ENCODE assay signal across 9 cellular contexts in genomic region chr2:218229851-218230250, GRCh38. TPM values are rescaled to one million over a fixed set of nuclear protein-coding genes. Genes with fewer than 3 reads are reported as not detected.
DNase-seq lines count a peak whose midpoint lies in the region; ATAC-seq, FAIRE-seq and TF ChIP-seq lines count a peak whose summit lies in the region.
"Had no signal": no experiment of that assay in that cellular context is flagged by ENCODE, and none has a peak within 500 bp of the region (broad histone marks: within the 10 kb centered on the region; RNA-seq: fewer than 3 reads in every experiment).

No MANE protein-coding gene starts in this region.

- H3K9me3 ChIP-seq in thoracic aorta: no peaks in the 10 kb centered on the region
- H3K9me3 ChIP-seq in pancreas: no peaks in the 10 kb centered on the region

- H3K36me3 Mint-ChIP-seq in T-helper 2 cell treated with Interferon-gamma antibody and Interleukin-4, amounts not matched to agents 5 μg/mL and 100 μg/mL, for 36 hours (ENCODE audit: low read depth): peaks cover 88% of the 10 kb centered on the region

- no peak for FAIRE-seq in pancreas (lab: Jason Lieb, UNC)

- peak overlapping the region; percentile 82 for H3K27ac Mint-ChIP-seq in T-helper 2 cell treated with Interferon-gamma antibody and Interleukin-4, amounts not matched to agents 5 μg/mL and 100 μg/mL, for 36 hours

- H3K4me1 ChIP-seq in thoracic aorta (ENCODE audit: control insufficient read depth in 1 of 2, low read depth in 2 of 2) (peaks cover 39 to 65% of the 10 kb centered on the region in 2 donors), pancreas (peaks cover 10 to 52% (median 24%) of the 10 kb centered on the region in 3 donors)

- peaks cover 61% of the 10 kb centered on the region for H3K4me1 Mint-ChIP-seq in T-helper 2 cell treated with Interferon-gamma antibody and Interleukin-4, amounts not matched to agents 5 μg/mL and 100 μg/mL, for 36 hours (ENCODE audit: low read depth)

- TF ChIP-seq CTCF in thoracic aorta (IDR thresholded peaks at IDR 0.05) (no peak), pancreas (IDR thresholded peaks at IDR 0.05) (no peak)

- intact Hi-C loops in pancreas (cut with DNase I): no loop called here

- WGBS in pancreas, 2 donors: 65 to 87% methylated on average over 4 of the region's 4 CpGs

- H3K27me3 Mint-ChIP-seq in T-helper 2 cell treated with Interferon-gamma antibody and Interleukin-4, amounts not matched to agents 5 μg/mL and 100 μg/mL, for 36 hours (ENCODE audit: low read depth): no peaks in the 10 kb centered on the region

- H3K4me3 ChIP-seq in thoracic aorta (peak overlapping the region; percentile 6), pancreas (no peak overlapping the region)

- H3K27me3 ChIP-seq in thoracic aorta (replicated peaks; ENCODE audit: insufficient read depth) (no peaks in the 10 kb centered on the region), pancreas (no peaks in the 10 kb centered on the region)

- peak overlapping the region; percentile 74 for H3K4me3 Mint-ChIP-seq in T-helper 2 cell treated with Interferon-gamma antibody and Interleukin-4, amounts not matched to agents 5 μg/mL and 100 μg/mL, for 36 hours

- H3K9me3 Mint-ChIP-seq in T-helper 2 cell treated with Interferon-gamma antibody and Interleukin-4, amounts not matched to agents 5 μg/mL and 100 μg/mL, for 36 hours: no peaks in the 10 kb centered on the region

- ATAC-seq in thoracic aorta (ENCODE audit: insufficient number of reproducible peaks, low FRiP score, low read depth) (no peak), GM18520 (IDR thresholded peaks at IDR 0.05; ENCODE audit: unreplicated experiment) (no peak), pancreas (no peak)

- peaks cover 21% of the 10 kb centered on the region for H3K36me3 ChIP-seq in thoracic aorta
- H3K36me3 ChIP-seq in pancreas: peaks cover 0 to 5% (median 3%) of the 10 kb centered on the region in 3 donors

- DNase-seq in activated CD4-positive, alpha-beta T cell treated with anti-CD3 and anti-CD28 coated beads for 48 hours: peak; percentile 40
- no peak for DNase-seq in activated CD4-positive, alpha-beta T cell treated with anti-CD3 and anti-CD28 coated beads for 4 hours
- DNase-seq in T-helper 2 cell treated with Interferon-gamma antibody and Interleukin-4, amounts not matched to agents 5 μg/mL and 100 μg/mL, for 36 hours (ENCODE audit: low spot score): no peak
- DNase-seq in glomerular visceral epithelial cell (ENCODE audit: extremely low spot score) (peak; percentile 25), thoracic aorta (ENCODE audit: low spot score) (no peak), pancreas (no peak), NCI-H1417 (lab: John Stamatoyannopoulos, UW) (no peak)
- DNase-seq: stimulated activated CD4-positive, alpha-beta T cell treated with anti-CD3 and anti-CD28 coated beads, Interleukin-2, amount 100 ng/mL, for 48 hours had no signal

- H3K27ac ChIP-seq in thoracic aorta (peak overlapping the region; percentile 88 to 95), pancreas (peak overlapping the region in 2 of 4 donors; percentile 42 to 48)

RNA-seq across cellular contexts. Expression of gene ARPC2, which starts 12.9 kb away (rescaled TPM):
- 100 to 1,000 TPM; 378 to 469 TPM for total RNA-seq in thoracic aorta
- total RNA-seq in pancreas: 100 to 1,000 TPM in 1 of 6 donors, 10 to 100 TPM in 5; 43.4 to 102 (median 55.8) TPM
- polyA plus RNA-seq in pancreas: 10 to 100 TPM; 37.4 to 90.7 TPM

RNA-seq across cellular contexts. Expression of gene GPBAR1, which starts 31.0 kb away (rescaled TPM):
- total RNA-seq in thoracic aorta: 1 to 10 TPM; 3.5 to 4.2 TPM
- total RNA-seq in pancreas: 1 to 10 TPM in 3 of 6 donors, under 1 TPM in 3; 0.12 to 1.8 (median 0.76) TPM
- polyA plus RNA-seq in pancreas: 1 to 10 TPM; 2.1 to 2.3 TPM

RNA-seq across cellular contexts. Expression of gene AAMP, which starts 40.1 kb away (rescaled TPM):
- total RNA-seq in thoracic aorta (10 to 100 TPM; 95.9 to 97.5 TPM), pancreas (10 to 100 TPM; 34.0 to 51.8 (median 39.8) TPM)
- polyA plus RNA-seq in pancreas: 10 to 100 TPM; 46.8 to 85.5 TPM

RNA-seq across cellular contexts. Expression of gene PNKD, which starts 40.5 kb away (rescaled TPM):
- total RNA-seq in thoracic aorta (10 to 100 TPM; 19.4 to 38.4 TPM), pancreas (10 to 100 TPM; 17.2 to 32.2 (median 21.4) TPM)
- 10 to 100 TPM; 48.9 to 89.1 TPM for polyA plus RNA-seq in pancreas

Comparison
In these comparisons a context has a peak if more than half of its experiments do, and no peak if none do; other contexts are left out.
1. DNase-seq: peak in activated CD4-positive, alpha-beta T cell treated with anti-CD3 and anti-CD28 coated beads for 48 hours (single experiment) and glomerular visceral epithelial cell (single experiment); none in activated CD4-positive, alpha-beta T cell treated with anti-CD3 and anti-CD28 coated beads for 4 hours (0 of 2), T-helper 2 cell treated with Interferon-gamma antibody and Interleukin-4, amounts not matched to agents 5 μg/mL and 100 μg/mL, for 36 hours (single experiment), thoracic aorta (single experiment), pancreas (0 of 6) and NCI-H1417 (0 of 3).